17 cellular contexts compared by ENCODE assay signal in the genomic region with DNA sequence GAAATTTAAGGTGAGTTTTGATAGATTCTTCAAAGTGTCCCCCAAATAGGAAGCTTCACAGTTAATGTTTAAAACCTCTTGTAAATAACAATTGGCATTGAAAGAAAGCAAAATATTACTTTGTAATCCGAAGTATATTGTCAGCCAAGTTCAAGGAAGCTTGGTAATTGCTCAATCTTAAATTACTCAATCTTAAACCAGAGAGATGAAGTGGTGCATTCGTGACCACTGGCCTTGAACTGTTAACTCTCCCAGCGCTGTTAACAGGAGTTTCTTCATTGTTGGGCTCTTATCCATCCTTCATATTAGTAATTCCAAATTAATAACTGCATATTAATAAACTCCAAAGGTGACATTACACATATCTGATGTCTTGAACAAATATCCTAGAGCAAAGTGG. TPM values are rescaled to one million over a fixed set of nuclear protein-coding genes. Genes with fewer than 3 reads are reported as not detected.
DNase-seq lines count a peak whose midpoint lies in the region; ATAC-seq, FAIRE-seq and TF ChIP-seq lines count a peak whose summit lies in the region.
"Had no signal": no experiment of that assay in that cellular context is flagged by ENCODE, and none has a peak within 500 bp of the region (broad histone marks: within the 10 kb centered on the region; RNA-seq: fewer than 3 reads in every experiment).

No MANE protein-coding gene starts in this region.

- H3K4me3 Mint-ChIP-seq in astrocyte (ENCODE audit: unreplicated experiment): no peak overlapping the region
- H3K4me3 Mint-ChIP-seq: activated CD4-positive, alpha-beta memory T cell treated with anti-CD3 and anti-CD28 coated beads, Interleukin-2, amount 10 ng/mL, durations not matched to agents 7 days and 5 days; activated naive CD4-positive, alpha-beta T cell treated with anti-CD3 and anti-CD28 coated beads, Interleukin-2, amount 50 U/mL, for 24 hours; activated T-cell treated with anti-CD3 and anti-CD28 coated beads, Interleukin-2, amount 50 U/mL, for 4 hours; T-helper 1 cell treated with Interleukin-12 subunit alpha and Interleukin-12 subunit beta and Interleukin-4 antibody, amounts not matched to agents 30 μg/mL and 1 μg/mL, for 36 hours had no signal

- H3K4me2 ChIP-seq in astrocyte (ENCODE audit: low read length): no peak overlapping the region

- DNase-seq in AG08395 (ENCODE audit: low spot score) (peak; percentile 44), LHCN-M2 (ENCODE audit: low read depth) (peak; percentile 10), astrocyte (ENCODE audit: low read depth) (no peak), left lung (no peak), NCI-H146 (lab: John Stamatoyannopoulos, UW) (no peak), amniotic stem cell (lab: John Stamatoyannopoulos, UW) (no peak)
- DNase-seq: activated CD4-positive, alpha-beta memory T cell treated with anti-CD3 and anti-CD28 coated beads, Interleukin-2, amount 10 ng/mL, durations not matched to agents 7 days and 5 days; activated T-cell treated with anti-CD3 and anti-CD28 coated beads, Interleukin-2, amount 50 U/mL, for 4 hours; NCI-H1417; right cardiac atrium had no signal

- H3K9me3 Mint-ChIP-seq in astrocyte (ENCODE audit: unreplicated experiment): peaks cover 6% of the 10 kb centered on the region
- H3K9me3 Mint-ChIP-seq: activated naive CD4-positive, alpha-beta T cell treated with anti-CD3 and anti-CD28 coated beads, Interleukin-2, amount 50 U/mL, for 24 hours; activated T-cell treated with anti-CD3 and anti-CD28 coated beads, Interleukin-2, amount 50 U/mL, for 4 hours had no signal

- H4K20me1 ChIP-seq in astrocyte (ENCODE audit: insufficient read depth, low read length): no peaks in the 10 kb centered on the region

- H2AFZ ChIP-seq in astrocyte (ENCODE audit: low read depth, low read length): no peak overlapping the region

- H3K9me3 ChIP-seq in astrocyte (ENCODE audit: insufficient read depth, low read depth, low read length): peaks cover 3% of the 10 kb centered on the region
- H3K9me3 ChIP-seq in left lung: peaks cover 0 to 7% of the 10 kb centered on the region in 2 donors
- H3K9me3 ChIP-seq: neutrophil had no signal

- H3K27me3 ChIP-seq in astrocyte (ENCODE audit: insufficient read depth, low read length) (no peaks in the 10 kb centered on the region), left lung (no peaks in the 10 kb centered on the region)
- H3K27me3 ChIP-seq: neutrophil had no signal

- H3K27ac ChIP-seq in astrocyte (ENCODE audit: low read depth, low read length) (no peak overlapping the region), left lung (no peak overlapping the region)
- H3K27ac ChIP-seq: neutrophil had no signal

- ATAC-seq in left lung (peak; percentile 75), HG03025 (IDR thresholded peaks at IDR 0.05; ENCODE audit: low FRiP score, unreplicated experiment) (no peak), GM19023 (IDR thresholded peaks at IDR 0.05; ENCODE audit: unreplicated experiment) (no peak)
- ATAC-seq: activated T-cell treated with anti-CD3 and anti-CD28 coated beads, Interleukin-2, amount 50 U/mL, for 4 hours; esophagus mucosa; GM12878 had no signal

- peak; percentile 17 for FAIRE-seq in astrocyte (lab: Jason Lieb, UNC)
- FAIRE-seq: GM12878 had no signal

- H3K36me3 ChIP-seq in astrocyte (ENCODE audit: insufficient read depth, low read length): no peaks in the 10 kb centered on the region
- H3K36me3 ChIP-seq in left lung: no peaks in the 10 kb centered on the region
- H3K36me3 ChIP-seq: neutrophil had no signal

- peaks cover 5% of the 10 kb centered on the region for H3K27me3 Mint-ChIP-seq in astrocyte (ENCODE audit: low read depth, unreplicated experiment)
- H3K27me3 Mint-ChIP-seq: activated naive CD4-positive, alpha-beta T cell treated with anti-CD3 and anti-CD28 coated beads, Interleukin-2, amount 50 U/mL, for 24 hours had no signal

- H3K4me3 ChIP-seq in astrocyte (ENCODE audit: insufficient read depth, low read depth, low read length) (no peak overlapping the region), left lung (no peak overlapping the region)
- H3K4me3 ChIP-seq: GM12878 had no signal

- no peak overlapping the region for H3K9ac ChIP-seq in astrocyte (ENCODE audit: low read length)

- intact Hi-C loops in left lung (cut with DNase I): no loop called here

- TF ChIP-seq CTCF in astrocyte (IDR thresholded peaks at IDR 0.05; ENCODE audit: insufficient read depth, low read depth, low read length) (no peak), left lung (IDR thresholded peaks at IDR 0.05) (no peak)

- H3K4me1 Mint-ChIP-seq in astrocyte (ENCODE audit: low read depth, unreplicated experiment): no peaks in the 10 kb centered on the region
- H3K4me1 Mint-ChIP-seq: activated CD4-positive, alpha-beta memory T cell treated with anti-CD3 and anti-CD28 coated beads, Interleukin-2, amount 10 ng/mL, durations not matched to agents 7 days and 5 days; activated naive CD4-positive, alpha-beta T cell treated with anti-CD3 and anti-CD28 coated beads, Interleukin-2, amount 50 U/mL, for 24 hours had no signal

- H3K36me3 Mint-ChIP-seq in astrocyte (ENCODE audit: low read depth, unreplicated experiment): no peaks in the 10 kb centered on the region

- H3K4me1 ChIP-seq in astrocyte (ENCODE audit: insufficient read depth, low read length) (no peaks in the 10 kb centered on the region), left lung (peaks cover 0 to 11% of the 10 kb centered on the region in 2 donors)

- H3K79me2 ChIP-seq in astrocyte (ENCODE audit: insufficient read depth, low read length): no peaks in the 10 kb centered on the region

- no peak overlapping the region for H3K27ac Mint-ChIP-seq in astrocyte (ENCODE audit: unreplicated experiment)
- H3K27ac Mint-ChIP-seq: activated CD4-positive, alpha-beta memory T cell treated with anti-CD3 and anti-CD28 coated beads, Interleukin-2, amount 10 ng/mL, durations not matched to agents 7 days and 5 days; activated naive CD4-positive, alpha-beta T cell treated with anti-CD3 and anti-CD28 coated beads, Interleukin-2, amount 50 U/mL, for 24 hours; T-helper 1 cell treated with Interleukin-12 subunit alpha and Interleukin-12 subunit beta and Interleukin-4 antibody, amounts not matched to agents 30 μg/mL and 1 μg/mL, for 36 hours had no signal

RNA-seq across cellular contexts. Expression of gene FDX1, which starts 20.6 kb away (rescaled TPM):
- total RNA-seq in LHCN-M2 (2014; rRNA removed) (18.0 and 19.5 TPM in 2 replicates), astrocyte (6.8 and 7.1 TPM in 2 replicates), left lung (10 to 100 TPM; 17.2 to 19.0 TPM)
- 7.1 TPM for polyA plus RNA-seq in LHCN-M2 (2012)

Comparison
In these comparisons a context has a peak if more than half of its experiments do, and no peak if none do; other contexts are left out.
1. DNase-seq: peak in AG08395 (single experiment) and LHCN-M2 (single experiment); none in astrocyte (single experiment), left lung (0 of 2), NCI-H146 (single experiment) and amniotic stem cell (single experiment).